In genomic region chr1:19468397-19468956, GRCh38 we compare ENCODE assay signal across 8 cellular contexts. TPM values are rescaled to one million over a fixed set of nuclear protein-coding genes. Genes with fewer than 3 reads are reported as not detected.
DNase-seq lines count a peak whose midpoint lies in the region; ATAC-seq and TF ChIP-seq lines count a peak whose summit lies in the region.

No MANE protein-coding gene starts in this region.

- intact Hi-C loops in breast epithelium (cut with DNase I; ENCODE audit: low total_unique reads) = no loop called here

- H3K4me1 Mint-ChIP-seq in naive B cell = peaks cover 63 to 93% (median 82%) of the 10 kb centered on the region in 3 donors

- H3K9me3 ChIP-seq in breast epithelium = no peaks in the 10 kb centered on the region

- no peak for TF ChIP-seq CTCF in breast epithelium (IDR thresholded peaks at IDR 0.05)

- H3K4me3 ChIP-seq in breast epithelium = no peak overlapping the region

- H3K27me3 Mint-ChIP-seq in naive B cell = no peaks in the 10 kb centered on the region

- H3K4me3 Mint-ChIP-seq in naive B cell = peak overlapping the region; percentile 72 to 94 (median 88)

- no peaks in the 10 kb centered on the region for H3K27me3 ChIP-seq in breast epithelium

- H3K9me3 Mint-ChIP-seq in naive B cell = no peaks in the 10 kb centered on the region

- DNase-seq in DMS153 (lab: John Stamatoyannopoulos, UW) (peak; percentile 55), T-helper 2 cell (peak; percentile 17 to 80 (median 50)), breast epithelium (ENCODE audit: low spot score in 2 of 2) (no peak), naive B cell (peak; percentile 67), ureter (ENCODE audit: low spot score) (peak; percentile 81)

- H3K36me3 ChIP-seq in breast epithelium = no peaks in the 10 kb centered on the region

- ATAC-seq in HG02840 (IDR thresholded peaks at IDR 0.05; ENCODE audit: low FRiP score, unreplicated experiment) = peak; percentile 52
- ATAC-seq in naive B cell (ENCODE audit: low read depth in 2 of 2) = peak; percentile 90 to 91
- no peak for ATAC-seq in GM18520 (IDR thresholded peaks at IDR 0.05; ENCODE audit: unreplicated experiment)
- no peak for ATAC-seq in HG02623 (IDR thresholded peaks at IDR 0.05; ENCODE audit: unreplicated experiment)

- no peaks in the 10 kb centered on the region for H3K36me3 Mint-ChIP-seq in naive B cell

- peaks cover 5 to 15% of the 10 kb centered on the region in 2 donors for H3K4me1 ChIP-seq in breast epithelium

- peak overlapping the region; percentile 91 to 99 (median 94) for H3K27ac Mint-ChIP-seq in naive B cell

- no peak for TF ChIP-seq POLR2A in breast epithelium (IDR thresholded peaks at IDR 0.05)

- peak overlapping the region; percentile 65 to 80 for H3K27ac ChIP-seq in breast epithelium

RNA-seq across cellular contexts. Expression of gene CAPZB, which starts 16.9 kb away (rescaled TPM):
- total RNA-seq in breast epithelium (100 to 1,000 TPM; 112 to 114 (median 113) TPM), ureter (284 TPM)
- polyA plus RNA-seq in naive B cell (ENCODE audit: low read depth in 6 of 6) = 100 to 1,000 TPM; 328 to 445 (median 382) TPM

Comparison
In these comparisons a context has a peak if more than half of its experiments do, and no peak if none do; other contexts are left out.
1. DNase-seq: peak in DMS153 (single experiment), T-helper 2 cell (5 of 5), naive B cell (single experiment) and ureter (single experiment); none in breast epithelium (0 of 2).
2. ATAC-seq: peak in HG02840 (single experiment) and naive B cell (2 of 2); none in GM18520 (single experiment) and HG02623 (single experiment).